Comparison of ENCODE assay signal across 20 cellular contexts in genomic region chr17:45264988-45265387, GRCh38. TPM values are rescaled to one million over a fixed set of nuclear protein-coding genes. Genes with fewer than 3 reads are reported as not detected.
"Had no signal": no experiment of that assay in that cellular context is flagged by ENCODE, and none has a peak within 500 bp of the region (broad histone marks: within the 10 kb centered on the region; RNA-seq: fewer than 3 reads in every experiment).

No MANE protein-coding gene starts in this region.

- ATAC-seq: activated CD8-positive, alpha-beta T cell treated with anti-CD3 and anti-CD28 coated beads for 36 hours; activated T-cell treated with anti-CD3 and anti-CD28 coated beads, Interleukin-2, amount 50 U/mL, for 4 hours; T-cell had no signal

- H3K4me3 Mint-ChIP-seq: activated B cell treated with CpG ODN at 0.5 μM for 24 hours; activated CD8-positive, alpha-beta T cell treated with anti-CD3 and anti-CD28 coated beads for 36 hours; activated T-cell treated with anti-CD3 and anti-CD28 coated beads, Interleukin-2, amount 50 U/mL, for 4 hours; T-cell had no signal

- H3K27ac ChIP-seq: brain microvascular endothelial cell, left lung, right atrium auricular region had no signal

- H3K4me3 ChIP-seq: left lung, right atrium auricular region had no signal

- H3K9me3 ChIP-seq: left lung, right atrium auricular region had no signal

- DNase-seq: activated B cell treated with CpG ODN at 0.5 μM for 24 hours; activated CD4-positive, alpha-beta T cell treated with anti-CD3 and anti-CD28 coated beads for 48 hours; activated CD8-positive, alpha-beta T cell treated with anti-CD3 and anti-CD28 coated beads for 36 hours; activated effector memory CD4-positive, alpha-beta T cell treated with Interleukin-2 at 50 U/mL for 16 hours; activated T-cell treated with anti-CD3 and anti-CD28 coated beads, Interleukin-2, amount 50 U/mL, for 4 hours; aorta; brain microvascular endothelial cell; central memory CD4-positive, alpha-beta T cell; erythroblast; foreskin melanocyte; occipital lobe; T-cell; T-helper 9 cell had no signal

- H3K27ac Mint-ChIP-seq: progenitor cell of endocrine pancreas had no signal

- H3K27me3 Mint-ChIP-seq: activated B cell treated with CpG ODN at 0.5 μM for 24 hours; activated CD8-positive, alpha-beta T cell treated with anti-CD3 and anti-CD28 coated beads for 36 hours; T-cell had no signal

- H3K9me3 Mint-ChIP-seq: activated B cell treated with CpG ODN at 0.5 μM for 24 hours; activated CD8-positive, alpha-beta T cell treated with anti-CD3 and anti-CD28 coated beads for 36 hours; activated T-cell treated with anti-CD3 and anti-CD28 coated beads, Interleukin-2, amount 50 U/mL, for 4 hours; T-cell had no signal

- H3K27me3 ChIP-seq: brain microvascular endothelial cell, left lung, right atrium auricular region had no signal

RNA-seq across cellular contexts. Expression of gene SPATA32, which starts 3.1 kb away (rescaled TPM):
- total RNA-seq: aorta, left lung, lung microvascular endothelial cell, occipital lobe, right atrium auricular region, ureter had no signal
- polyA plus RNA-seq: aorta, keratinocyte, neural cell had no signal
